Comparison of ENCODE assay signal across 3 cellular contexts in the genomic region with DNA sequence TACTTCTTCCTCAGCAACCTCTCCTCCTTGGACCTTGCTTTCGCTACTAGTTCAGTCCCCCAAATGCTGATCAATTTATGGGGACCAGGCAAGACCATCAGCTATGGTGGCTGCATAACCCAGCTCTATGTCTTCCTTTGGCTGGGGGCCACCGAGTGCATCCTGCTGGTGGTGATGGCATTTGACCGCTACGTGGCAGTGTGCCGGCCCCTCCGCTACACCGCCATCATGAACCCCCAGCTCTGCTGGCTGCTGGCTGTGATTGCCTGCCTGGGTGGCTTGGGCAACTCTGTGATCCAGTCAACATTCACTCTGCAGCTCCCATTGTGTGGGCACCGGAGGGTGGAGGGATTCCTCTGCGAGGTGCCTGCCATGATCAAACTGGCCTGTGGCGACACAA.
TF ChIP-seq lines count a peak whose summit lies in the region.

No MANE protein-coding gene starts in this region.

TF ChIP-seq in SK-N-SH, 30 proteins besides CTCF, POLR2A, EP300 and RAD21:
- TF ChIP-seq, protein P1, sequence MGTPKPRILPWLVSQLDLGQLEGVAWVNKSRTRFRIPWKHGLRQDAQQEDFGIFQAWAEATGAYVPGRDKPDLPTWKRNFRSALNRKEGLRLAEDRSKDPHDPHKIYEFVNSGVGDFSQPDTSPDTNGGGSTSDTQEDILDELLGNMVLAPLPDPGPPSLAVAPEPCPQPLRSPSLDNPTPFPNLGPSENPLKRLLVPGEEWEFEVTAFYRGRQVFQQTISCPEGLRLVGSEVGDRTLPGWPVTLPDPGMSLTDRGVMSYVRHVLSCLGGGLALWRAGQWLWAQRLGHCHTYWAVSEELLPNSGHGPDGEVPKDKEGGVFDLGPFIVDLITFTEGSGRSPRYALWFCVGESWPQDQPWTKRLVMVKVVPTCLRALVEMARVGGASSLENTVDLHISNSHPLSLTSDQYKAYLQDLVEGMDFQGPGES (IDR thresholded peaks at IDR 0.05; ENCODE audit: low read depth, low read length): no peak
- TF ChIP-seq ZBTB33 (IDR thresholded peaks at IDR 0.05; ENCODE audit: borderline replicate concordance, low read depth) (no peak), NRF1 (IDR thresholded peaks at IDR 0.05; ENCODE audit: low read depth, low read length) (no peak), MEF2A (IDR thresholded peaks at IDR 0.05; ENCODE audit: borderline replicate concordance, low read depth) (no peak), CHD2 (IDR thresholded peaks at IDR 0.05; ENCODE audit: low read length, partially characterized antibody) (no peak), FOXM1 (IDR thresholded peaks at IDR 0.05; ENCODE audit: low read depth) (no peak), MAX (IDR thresholded peaks at IDR 0.05; ENCODE audit: low read depth) (no peak)

TF ChIP-seq in SK-N-SH treated with all-trans-retinoic acid at 6 μM for 48 hours, 23 proteins besides CTCF, POLR2A, EP300 and RAD21:
- TF ChIP-seq TOX (CRISPR knock-in tag; IDR thresholded peaks at IDR 0.05; ENCODE audit: borderline replicate concordance) (no peak), OSR1 (CRISPR knock-in tag; IDR thresholded peaks at IDR 0.05) (no peak), ZFP3 (CRISPR knock-in tag; IDR thresholded peaks at IDR 0.05) (no peak), TCF4 (CRISPR knock-in tag; IDR thresholded peaks at IDR 0.05; ENCODE audit: borderline replicate concordance) (no peak), ESRRG (CRISPR knock-in tag; IDR thresholded peaks at IDR 0.05) (no peak), ZNF8 (CRISPR knock-in tag; IDR thresholded peaks at IDR 0.05) (no peak), TSHZ2 (CRISPR knock-in tag; IDR thresholded peaks at IDR 0.05) (no peak), SNAI2 (CRISPR knock-in tag; IDR thresholded peaks at IDR 0.05) (no peak), ZNF565 (CRISPR knock-in tag; conservative IDR thresholded peaks at IDR 0.05; ENCODE audit: low read depth) (no peak)

TF ChIP-seq in IMR-90, 13 proteins besides CTCF, POLR2A, EP300 and RAD21:
- TF ChIP-seq MXI1 (IDR thresholded peaks at IDR 0.05; ENCODE audit: borderline replicate concordance, low read depth, low read length): no peak
